ENCODE assay signal across 1 cellular context in the genomic region with DNA sequence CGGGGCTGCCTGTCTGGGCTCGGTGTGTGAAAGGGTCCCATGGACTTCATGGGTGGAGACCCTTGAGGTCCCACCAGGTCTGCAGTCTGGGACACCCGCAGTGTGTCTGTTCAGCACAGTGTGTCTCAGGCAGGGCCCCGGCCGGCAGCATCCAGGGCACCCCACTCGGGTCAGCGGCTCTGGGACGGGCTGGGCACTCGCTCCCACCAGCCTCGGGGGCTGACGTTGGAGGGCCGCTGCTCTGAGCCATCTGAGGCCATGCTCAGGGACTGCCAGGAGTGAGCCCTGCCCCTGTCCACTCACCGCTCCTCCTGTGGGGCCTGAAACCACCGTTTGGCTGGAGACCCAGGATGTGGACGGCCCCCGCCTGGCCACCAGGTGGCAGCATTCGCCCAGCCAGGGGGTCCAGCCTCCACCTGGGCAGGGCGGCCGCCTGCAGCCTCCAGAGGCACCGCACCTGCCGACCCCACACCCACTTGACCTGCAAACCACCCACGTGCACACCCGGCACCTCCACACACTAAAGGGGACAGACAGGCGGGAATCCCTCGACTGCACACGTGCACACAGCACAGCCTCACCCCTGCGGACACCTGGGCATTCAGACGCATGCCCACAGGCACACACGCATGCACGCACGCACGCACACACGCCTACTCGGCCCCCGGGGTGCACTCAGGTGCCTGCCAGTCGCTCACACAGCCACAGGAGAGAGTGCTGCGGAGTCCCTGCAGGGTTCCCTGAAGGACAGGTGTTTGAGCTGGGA.
TF ChIP-seq lines count a peak whose summit lies in the region.

No MANE protein-coding gene starts in this region.

TF ChIP-seq in HEK293, 187 proteins besides CTCF, POLR2A, EP300 and RAD21 (continued from another document):
- TF ChIP-seq, protein P1, sequence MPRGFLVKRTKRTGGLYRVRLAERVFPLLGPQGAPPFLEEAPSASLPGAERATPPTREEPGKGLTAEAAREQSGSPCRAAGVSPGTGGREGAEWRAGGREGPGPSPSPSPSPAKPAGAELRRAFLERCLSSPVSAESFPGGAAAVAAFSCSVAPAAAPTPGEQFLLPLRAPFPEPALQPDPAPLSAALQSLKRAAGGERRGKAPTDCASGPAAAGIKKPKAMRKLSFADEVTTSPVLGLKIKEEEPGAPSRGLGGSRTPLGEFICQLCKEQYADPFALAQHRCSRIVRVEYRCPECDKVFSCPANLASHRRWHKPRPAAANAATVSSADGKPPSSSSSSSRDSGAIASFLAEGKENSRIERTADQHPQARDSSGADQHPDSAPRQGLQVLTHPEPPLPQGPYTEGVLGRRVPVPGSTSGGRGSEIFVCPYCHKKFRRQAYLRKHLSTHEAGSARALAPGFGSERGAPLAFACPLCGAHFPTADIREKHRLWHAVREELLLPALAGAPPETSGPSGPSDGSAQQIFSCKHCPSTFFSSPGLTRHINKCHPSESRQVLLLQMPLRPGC (tag by site-specific recombination; IDR thresholded peaks at IDR 0.05), result no peak
- TF ChIP-seq ZNF433 (tag by site-specific recombination; IDR thresholded peaks at IDR 0.05; ENCODE audit: low read depth) (no peak), ZNF776 (tag by site-specific recombination; IDR thresholded peaks at IDR 0.05; ENCODE audit: borderline replicate concordance) (no peak), GLIS2 (tag by site-specific recombination; IDR thresholded peaks at IDR 0.05) (peak; percentile 77), ZBTB17 (tag by site-specific recombination; IDR thresholded peaks at IDR 0.05) (peak; percentile 51; the same call in 1 of the 2 replicates), HOXD13 (CRISPR knock-in tag; IDR thresholded peaks at IDR 0.05; ENCODE audit: borderline replicate concordance) (no peak), ZFP41 (tag by site-specific recombination; IDR thresholded peaks at IDR 0.05; ENCODE audit: borderline replicate concordance) (no peak), GLI4 (tag by site-specific recombination; IDR thresholded peaks at IDR 0.05) (no peak), ZNF677 (tag by site-specific recombination; IDR thresholded peaks at IDR 0.05) (no peak), GLIS1 (tag by site-specific recombination; IDR thresholded peaks at IDR 0.05) (peak; percentile 82), YY2 (tag by site-specific recombination; IDR thresholded peaks at IDR 0.05) (0 out of 2 replicates have a peak, but pooled peaks have one; percentile 15), ZNF311 (tag by site-specific recombination; IDR thresholded peaks at IDR 0.05; ENCODE audit: borderline replicate concordance) (no peak), ZNF561 (tag by site-specific recombination; IDR thresholded peaks at IDR 0.05; ENCODE audit: borderline replicate concordance) (no peak), ZNF335 (tag by site-specific recombination; conservative IDR thresholded peaks at IDR 0.05) (peak; percentile 52; the same call in 1 of the 2 replicates), ZNF133 (tag by site-specific recombination; IDR thresholded peaks at IDR 0.05) (no peak), ZSCAN30 (tag by site-specific recombination; IDR thresholded peaks at IDR 0.05) (0 out of 2 replicates have a peak, but pooled peaks have one; percentile 49), ZNF248 (tag by site-specific recombination; IDR thresholded peaks at IDR 0.05) (no peak), KLF16 (tag by site-specific recombination; IDR thresholded peaks at IDR 0.05) (peak; percentile 68), ZNF341 (tag by site-specific recombination; IDR thresholded peaks at IDR 0.05; ENCODE audit: low read depth) (no peak), ZNF174 (tag by site-specific recombination; IDR thresholded peaks at IDR 0.05) (no peak), SP2 (tag by site-specific recombination; IDR thresholded peaks at IDR 0.05) (no peak), ZFP3 (tag by site-specific recombination; IDR thresholded peaks at IDR 0.05; ENCODE audit: low read depth) (no peak), ZNF521 (tag by site-specific recombination; IDR thresholded peaks at IDR 0.05) (no peak), ZBTB21 (tag by site-specific recombination; IDR thresholded peaks at IDR 0.05) (no peak), ZNF169 (tag by site-specific recombination; IDR thresholded peaks at IDR 0.05) (no peak), ZNF350 (tag by site-specific recombination; IDR thresholded peaks at IDR 0.05) (no peak), OSR2 (tag by site-specific recombination; IDR thresholded peaks at IDR 0.05) (no peak), ZNF791 (tag by site-specific recombination; IDR thresholded peaks at IDR 0.05) (no peak), ZNF530 (tag by site-specific recombination; IDR thresholded peaks at IDR 0.05; ENCODE audit: low read depth) (no peak), HOXC10 (CRISPR knock-in tag; IDR thresholded peaks at IDR 0.05) (no peak), ZSCAN16 (tag by site-specific recombination; IDR thresholded peaks at IDR 0.05) (no peak), SCRT1 (tag by site-specific recombination; IDR thresholded peaks at IDR 0.05; ENCODE audit: borderline replicate concordance) (no peak)
- TF ChIP-seq, protein P2, sequence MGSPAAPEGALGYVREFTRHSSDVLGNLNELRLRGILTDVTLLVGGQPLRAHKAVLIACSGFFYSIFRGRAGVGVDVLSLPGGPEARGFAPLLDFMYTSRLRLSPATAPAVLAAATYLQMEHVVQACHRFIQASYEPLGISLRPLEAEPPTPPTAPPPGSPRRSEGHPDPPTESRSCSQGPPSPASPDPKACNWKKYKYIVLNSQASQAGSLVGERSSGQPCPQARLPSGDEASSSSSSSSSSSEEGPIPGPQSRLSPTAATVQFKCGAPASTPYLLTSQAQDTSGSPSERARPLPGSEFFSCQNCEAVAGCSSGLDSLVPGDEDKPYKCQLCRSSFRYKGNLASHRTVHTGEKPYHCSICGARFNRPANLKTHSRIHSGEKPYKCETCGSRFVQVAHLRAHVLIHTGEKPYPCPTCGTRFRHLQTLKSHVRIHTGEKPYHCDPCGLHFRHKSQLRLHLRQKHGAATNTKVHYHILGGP (tag by site-specific recombination; IDR thresholded peaks at IDR 0.05), result no peak
- TF ChIP-seq, protein P3, sequence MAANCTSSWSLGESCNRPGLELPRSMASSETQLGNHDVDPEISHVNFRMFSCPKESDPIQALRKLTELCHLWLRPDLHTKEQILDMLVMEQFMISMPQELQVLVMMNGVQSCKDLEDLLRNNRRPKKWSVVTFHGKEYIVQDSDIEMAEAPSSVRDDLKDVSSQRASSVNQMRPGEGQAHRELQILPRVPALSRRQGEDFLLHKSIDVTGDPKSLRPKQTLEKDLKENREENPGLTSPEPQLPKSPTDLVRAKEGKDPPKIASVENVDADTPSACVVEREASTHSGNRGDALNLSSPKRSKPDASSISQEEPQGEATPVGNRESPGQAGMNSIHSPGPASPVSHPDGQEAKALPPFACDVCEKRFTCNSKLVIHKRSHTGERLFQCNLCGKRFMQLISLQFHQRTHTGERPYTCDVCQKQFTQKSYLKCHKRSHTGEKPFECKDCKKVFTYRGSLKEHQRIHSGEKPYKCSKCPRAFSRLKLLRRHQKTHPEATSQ (tag by site-specific recombination; IDR thresholded peaks at IDR 0.05), result no peak
- TF ChIP-seq, protein P4, sequence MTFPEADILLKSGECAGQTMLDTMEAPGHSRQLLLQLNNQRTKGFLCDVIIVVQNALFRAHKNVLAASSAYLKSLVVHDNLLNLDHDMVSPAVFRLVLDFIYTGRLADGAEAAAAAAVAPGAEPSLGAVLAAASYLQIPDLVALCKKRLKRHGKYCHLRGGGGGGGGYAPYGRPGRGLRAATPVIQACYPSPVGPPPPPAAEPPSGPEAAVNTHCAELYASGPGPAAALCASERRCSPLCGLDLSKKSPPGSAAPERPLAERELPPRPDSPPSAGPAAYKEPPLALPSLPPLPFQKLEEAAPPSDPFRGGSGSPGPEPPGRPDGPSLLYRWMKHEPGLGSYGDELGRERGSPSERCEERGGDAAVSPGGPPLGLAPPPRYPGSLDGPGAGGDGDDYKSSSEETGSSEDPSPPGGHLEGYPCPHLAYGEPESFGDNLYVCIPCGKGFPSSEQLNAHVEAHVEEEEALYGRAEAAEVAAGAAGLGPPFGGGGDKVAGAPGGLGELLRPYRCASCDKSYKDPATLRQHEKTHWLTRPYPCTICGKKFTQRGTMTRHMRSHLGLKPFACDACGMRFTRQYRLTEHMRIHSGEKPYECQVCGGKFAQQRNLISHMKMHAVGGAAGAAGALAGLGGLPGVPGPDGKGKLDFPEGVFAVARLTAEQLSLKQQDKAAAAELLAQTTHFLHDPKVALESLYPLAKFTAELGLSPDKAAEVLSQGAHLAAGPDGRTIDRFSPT (tag by site-specific recombination; IDR thresholded peaks at IDR 0.05), result 0 out of 2 replicates have a peak, but pooled peaks have one; percentile 18
- TF ChIP-seq, protein P5, sequence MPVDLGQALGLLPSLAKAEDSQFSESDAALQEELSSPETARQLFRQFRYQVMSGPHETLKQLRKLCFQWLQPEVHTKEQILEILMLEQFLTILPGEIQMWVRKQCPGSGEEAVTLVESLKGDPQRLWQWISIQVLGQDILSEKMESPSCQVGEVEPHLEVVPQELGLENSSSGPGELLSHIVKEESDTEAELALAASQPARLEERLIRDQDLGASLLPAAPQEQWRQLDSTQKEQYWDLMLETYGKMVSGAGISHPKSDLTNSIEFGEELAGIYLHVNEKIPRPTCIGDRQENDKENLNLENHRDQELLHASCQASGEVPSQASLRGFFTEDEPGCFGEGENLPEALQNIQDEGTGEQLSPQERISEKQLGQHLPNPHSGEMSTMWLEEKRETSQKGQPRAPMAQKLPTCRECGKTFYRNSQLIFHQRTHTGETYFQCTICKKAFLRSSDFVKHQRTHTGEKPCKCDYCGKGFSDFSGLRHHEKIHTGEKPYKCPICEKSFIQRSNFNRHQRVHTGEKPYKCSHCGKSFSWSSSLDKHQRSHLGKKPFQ (tag by site-specific recombination; IDR thresholded peaks at IDR 0.05), result no peak
- TF ChIP-seq, protein P6, sequence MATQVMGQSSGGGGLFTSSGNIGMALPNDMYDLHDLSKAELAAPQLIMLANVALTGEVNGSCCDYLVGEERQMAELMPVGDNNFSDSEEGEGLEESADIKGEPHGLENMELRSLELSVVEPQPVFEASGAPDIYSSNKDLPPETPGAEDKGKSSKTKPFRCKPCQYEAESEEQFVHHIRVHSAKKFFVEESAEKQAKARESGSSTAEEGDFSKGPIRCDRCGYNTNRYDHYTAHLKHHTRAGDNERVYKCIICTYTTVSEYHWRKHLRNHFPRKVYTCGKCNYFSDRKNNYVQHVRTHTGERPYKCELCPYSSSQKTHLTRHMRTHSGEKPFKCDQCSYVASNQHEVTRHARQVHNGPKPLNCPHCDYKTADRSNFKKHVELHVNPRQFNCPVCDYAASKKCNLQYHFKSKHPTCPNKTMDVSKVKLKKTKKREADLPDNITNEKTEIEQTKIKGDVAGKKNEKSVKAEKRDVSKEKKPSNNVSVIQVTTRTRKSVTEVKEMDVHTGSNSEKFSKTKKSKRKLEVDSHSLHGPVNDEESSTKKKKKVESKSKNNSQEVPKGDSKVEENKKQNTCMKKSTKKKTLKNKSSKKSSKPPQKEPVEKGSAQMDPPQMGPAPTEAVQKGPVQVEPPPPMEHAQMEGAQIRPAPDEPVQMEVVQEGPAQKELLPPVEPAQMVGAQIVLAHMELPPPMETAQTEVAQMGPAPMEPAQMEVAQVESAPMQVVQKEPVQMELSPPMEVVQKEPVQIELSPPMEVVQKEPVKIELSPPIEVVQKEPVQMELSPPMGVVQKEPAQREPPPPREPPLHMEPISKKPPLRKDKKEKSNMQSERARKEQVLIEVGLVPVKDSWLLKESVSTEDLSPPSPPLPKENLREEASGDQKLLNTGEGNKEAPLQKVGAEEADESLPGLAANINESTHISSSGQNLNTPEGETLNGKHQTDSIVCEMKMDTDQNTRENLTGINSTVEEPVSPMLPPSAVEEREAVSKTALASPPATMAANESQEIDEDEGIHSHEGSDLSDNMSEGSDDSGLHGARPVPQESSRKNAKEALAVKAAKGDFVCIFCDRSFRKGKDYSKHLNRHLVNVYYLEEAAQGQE (tag by site-specific recombination; IDR thresholded peaks at IDR 0.05), result 0 out of 2 replicates have a peak, but pooled peaks have one; percentile 18
